ENCODE assay signal across 1 cellular context in genomic region chr19:4552546-4552819, GRCh38.
TF ChIP-seq lines count a peak whose summit lies in the region.

No MANE protein-coding gene starts in this region.

TF ChIP-seq in HepG2, 621 proteins besides CTCF, POLR2A, EP300 and RAD21:
- TF ChIP-seq MIXL1 (CRISPR knock-in tag; IDR thresholded peaks at IDR 0.05) (no peak), AGO2 (optimal IDR thresholded peaks at IDR 0.05; ENCODE audit: low read depth, low read length) (peak; percentile 82), ZNF33B (CRISPR knock-in tag; IDR thresholded peaks at IDR 0.05) (no peak), ZNF644 (CRISPR knock-in tag; IDR thresholded peaks at IDR 0.05; ENCODE audit: low read depth) (no peak)
